In genomic region chr13:46621133-46621532, GRCh38 we compare ENCODE assay signal across 23 cellular contexts.
DNase-seq lines count a peak whose midpoint lies in the region; ATAC-seq, FAIRE-seq and TF ChIP-seq lines count a peak whose summit lies in the region.
"Had no signal": no experiment of that assay in that cellular context is flagged by ENCODE, and none has a peak within 500 bp of the region (broad histone marks: within the 10 kb centered on the region; RNA-seq: fewer than 3 reads in every experiment).

No MANE protein-coding gene starts in this region.

- TF ChIP-seq RAD21 in SK-N-SH (IDR thresholded peaks at IDR 0.05; ENCODE audit: low read length) = no peak
- TF ChIP-seq RAD21 in HepG2 (CRISPR knock-in tag; IDR thresholded peaks at IDR 0.05) = no peak

- intact Hi-C loops in uterus (cut with DNase I; ENCODE audit: low total_unique reads) (no loop called here), HepG2 (cut with micrococcal nuclease; ENCODE audit: unreplicated experiment) (no loop called here)

- H3K36me3 ChIP-seq in SK-N-SH (replicated peaks in 1 of 2; ENCODE audit: control insufficient read depth in 1 of 2, insufficient read depth in 2 of 2, low read length in 1 of 2) = no peaks in the 10 kb centered on the region
- H3K36me3 ChIP-seq in hepatocyte (replicated peaks; ENCODE audit: insufficient read depth, low read depth) = no peaks in the 10 kb centered on the region
- no peaks in the 10 kb centered on the region for H3K36me3 ChIP-seq in uterus
- no peaks in the 10 kb centered on the region; a peak in 1 of 5 replicates for H3K36me3 ChIP-seq in HepG2 (replicated peaks in 1 of 2; ENCODE audit: control insufficient read depth in 1 of 2, insufficient read depth in 2 of 2, low read length in 2 of 2)
- H3K36me3 ChIP-seq: neural progenitor cell had no signal

- H2AFZ ChIP-seq in SK-N-SH (ENCODE audit: low read depth) (no peak overlapping the region), hepatocyte (no peak overlapping the region), HepG2 (ENCODE audit: low read length) (no peak overlapping the region)
- H2AFZ ChIP-seq: neural progenitor cell had no signal

- TF ChIP-seq CTCF in SK-N-SH (IDR thresholded peaks at IDR 0.05) = no peak
- no peak for TF ChIP-seq CTCF in hepatocyte (IDR thresholded peaks at IDR 0.05; ENCODE audit: poor library complexity)
- no peak for TF ChIP-seq CTCF in uterus (IDR thresholded peaks at IDR 0.05)
- TF ChIP-seq CTCF in HepG2 (CRISPR knock-in tag; IDR thresholded peaks at IDR 0.05) = no peak

- H3F3A ChIP-seq in SK-N-SH (replicated peaks; ENCODE audit: insufficient read depth) = no peaks in the 10 kb centered on the region

- H3K9me2 ChIP-seq in SK-N-SH (no peaks in the 10 kb centered on the region), hepatocyte (replicated peaks; ENCODE audit: insufficient read depth) (no peaks in the 10 kb centered on the region)

- no peak overlapping the region for H3K9ac ChIP-seq in SK-N-SH
- no peak overlapping the region; the same call in 1 of the 2 replicates for H3K9ac ChIP-seq in HepG2 (ENCODE audit: insufficient read depth, low read depth, low read length)
- H3K9ac ChIP-seq: neural progenitor cell had no signal

- POLR2A ChIA-PET in SK-N-SH (lab: Yijun Ruan, JAX) (interaction anchor here (1.2 kb wide), 1 partner anchor 69 kb away, joined by 3 read pairs; no protein-coding TSS in a partner anchor), HepG2 (lab: Yijun Ruan, JAX) (no interaction called here)

- no peak overlapping the region for H3K4me3 ChIP-seq in SK-N-SH (ENCODE audit: low read depth in 2 of 2, low read length in 1 of 2)
- no peak overlapping the region for H3K4me3 ChIP-seq in hepatocyte
- H3K4me3 ChIP-seq in uterus = no peak overlapping the region
- H3K4me3 ChIP-seq in HepG2 (replicated peaks in 1 of 3; ENCODE audit: insufficient read depth in 1 of 3, low read depth in 2 of 3, low read length in 3 of 3) = no peak overlapping the region
- H3K4me3 ChIP-seq: neural progenitor cell had no signal

- H3K27me3 ChIP-seq in SK-N-SH (ENCODE audit: insufficient read depth) (no peaks in the 10 kb centered on the region), hepatocyte (no peaks in the 10 kb centered on the region), uterus (no peaks in the 10 kb centered on the region), HepG2 (ENCODE audit: control insufficient read depth in 1 of 2, insufficient read depth in 2 of 2, low read length in 2 of 2) (no peaks in the 10 kb centered on the region)
- H3K27me3 ChIP-seq: neural progenitor cell had no signal

- H4K20me1 ChIP-seq in SK-N-SH (ENCODE audit: insufficient read depth) (peaks cover 42% of the 10 kb centered on the region), hepatocyte (ENCODE audit: insufficient read depth, poor library complexity, severe bottlenecking) (peaks cover 9% of the 10 kb centered on the region), HepG2 (ENCODE audit: insufficient read depth, low read length) (0 out of 2 replicates have a peak, but pooled peaks cover 4% of the 10 kb centered on the region)

- CTCF ChIA-PET in SK-N-SH (lab: Yijun Ruan, JAX) = interaction anchor here (0.8 to 2.2 kb wide), 9 partner anchors 12 to 100 kb away, joined by 3 to 11 read pairs (median 3); no protein-coding TSS in a partner anchor
- CTCF ChIA-PET in HepG2 (lab: Yijun Ruan, JAX; ENCODE audit: low intra/inter-chr PET ratio, low total read pairs) = no interaction called here

- peak; percentile 11 for DNase-seq in DMS 273 (lab: John Stamatoyannopoulos, UW; ENCODE audit: unreplicated experiment)
- no peak for DNase-seq in DMS 273 treated with DMSO at 0.1 percent for 48 hours (lab: John Stamatoyannopoulos, UW)
- no peak for DNase-seq in SK-N-SH
- no peak for DNase-seq in hepatocyte (ENCODE audit: low spot score)
- DNase-seq in uterus = no peak
- no peak for DNase-seq in HepG2 (ENCODE audit: low spot score)
- no peak for DNase-seq in iPS-NIHi7 (ENCODE audit: extremely low spot score)
- DNase-seq: activated CD4-positive, alpha-beta T cell treated with anti-CD3 and anti-CD28 coated beads for 4 hours; activated naive CD4-positive, alpha-beta T cell treated with anti-CD3 and anti-CD28 coated beads, Interleukin-2, amount 50 U/mL, for 16 hours; anterior cingulate cortex; Caco-2; central memory CD4-positive, alpha-beta T cell; EL; H9; NCI-H2107; stimulated activated CD4-positive, alpha-beta T cell treated with anti-CD3 and anti-CD28 coated beads, Interleukin-2, amount 100 ng/mL, for 48 hours; stimulated activated naive B cell treated with anti-CD40 and anti-IgM and Interleukin-4, amounts not matched to agents 10 μg/mL and 1 μg/mL and 100 μg/mL, for 72 hours had no signal

- 98% methylated on average over 2 of the region's 2 CpGs for WGBS in SK-N-SH (ENCODE audit: low lambda C conversion rate)
- 90% methylated on average over 2 of the region's 2 CpGs for WGBS in hepatocyte (ENCODE audit: low lambda C conversion rate, missing lambda C conversion rate)
- WGBS in HepG2 (ENCODE audit: low lambda C conversion rate) = 100% methylated on average over 2 of the region's 2 CpGs

- H3K27ac ChIP-seq in SK-N-SH (ENCODE audit: low read depth in 2 of 2, low read length in 1 of 2) = peak overlapping the region; percentile 5 to 97; a peak in 2 of 4 replicates
- H3K27ac ChIP-seq in hepatocyte = no peak overlapping the region
- peak overlapping the region; percentile 6 to 23 for H3K27ac ChIP-seq in uterus
- H3K27ac ChIP-seq in HepG2 (ENCODE audit: extremely low read length, insufficient read depth, low read length) = no peak overlapping the region
- H3K27ac ChIP-seq: 22Rv1, epithelial cell of prostate, HL-60, neural progenitor cell had no signal

- no peak for TF ChIP-seq POLR2A in uterus (IDR thresholded peaks at IDR 0.05)
- TF ChIP-seq POLR2A in HepG2 (IDR thresholded peaks at IDR 0.05; ENCODE audit: insufficient read depth in 1 of 2, low read depth in 2 of 2, low read length in 2 of 2) = no peak

- no TSS peak for BruUV-seq in HepG2 (replicated peaks; lab: Mats Ljungman, UMichigan)

- no peak for TF ChIP-seq EP300 in SK-N-SH (IDR thresholded peaks at IDR 0.05; ENCODE audit: borderline replicate concordance in 1 of 2, low read depth in 1 of 2, low read length in 1 of 2)
- TF ChIP-seq EP300 in HepG2 (IDR thresholded peaks at IDR 0.05; ENCODE audit: low read depth in 2 of 2, low read length in 2 of 2) = no peak
- TF ChIP-seq EP300 in HepG2 (CRISPR knock-in tag; IDR thresholded peaks at IDR 0.05; ENCODE audit: borderline replicate concordance) = no peak

- H3K79me2 ChIP-seq in SK-N-SH (ENCODE audit: insufficient read depth) = peaks cover 98% of the 10 kb centered on the region
- H3K79me2 ChIP-seq in hepatocyte = peaks cover 86% of the 10 kb centered on the region
- peaks cover 69% of the 10 kb centered on the region for H3K79me2 ChIP-seq in HepG2 (ENCODE audit: insufficient read depth, low read length)

- H3K4me1 ChIP-seq in SK-N-SH (ENCODE audit: control insufficient read depth in 1 of 2, insufficient read depth in 2 of 2, low read depth in 1 of 2, low read length in 1 of 2) = peaks cover 32 to 46% of the 10 kb centered on the region in 2 experiments; a peak in 3 of 4 replicates
- H3K4me1 ChIP-seq in hepatocyte (ENCODE audit: insufficient read depth) = peaks cover 47% of the 10 kb centered on the region
- peaks cover 5 to 9% of the 10 kb centered on the region in 2 donors for H3K4me1 ChIP-seq in uterus
- H3K4me1 ChIP-seq in HepG2 (ENCODE audit: insufficient read depth, low read length) = peaks cover 40% of the 10 kb centered on the region

- FAIRE-seq in HepG2 (lab: Jason Lieb, UNC) = no peak
- FAIRE-seq: islet of Langerhans had no signal

- in situ Hi-C loops in HepG2 (cut with HindIII; ENCODE audit: extremely low pct_ligation_motif_present, low pct_unique_long_range_greater_than_20kb) = no loop called here

- ATAC-seq in HepG2 = no peak
- ATAC-seq in GM21381 (IDR thresholded peaks at IDR 0.05; ENCODE audit: unreplicated experiment) = no peak

- H3K4me2 ChIP-seq in SK-N-SH = peak overlapping the region; percentile 46
- H3K4me2 ChIP-seq in hepatocyte = peak overlapping the region; percentile 60
- H3K4me2 ChIP-seq in HepG2 (ENCODE audit: low read depth, low read length) = no peak overlapping the region
- H3K4me2 ChIP-seq: neural progenitor cell had no signal

- no peaks in the 10 kb centered on the region for H3K9me3 ChIP-seq in SK-N-SH
- H3K9me3 ChIP-seq in hepatocyte (ENCODE audit: low read depth) = no peaks in the 10 kb centered on the region
- H3K9me3 ChIP-seq in uterus = no peaks in the 10 kb centered on the region
- H3K9me3 ChIP-seq in HepG2 (ENCODE audit: low read length) = no peaks in the 10 kb centered on the region
- H3K9me3 ChIP-seq: Caco-2 had no signal

TF ChIP-seq in SK-N-SH, 30 proteins besides CTCF, POLR2A, EP300 and RAD21 (continues in another document):
- TF ChIP-seq ELF1 (IDR thresholded peaks at IDR 0.05) (no peak), RCOR1 (IDR thresholded peaks at IDR 0.05; ENCODE audit: low read length) (no peak)

TF ChIP-seq in HepG2, 621 proteins besides CTCF, POLR2A, EP300 and RAD21 (continues in another document):
- no peak for TF ChIP-seq STAT6 (CRISPR knock-in tag; IDR thresholded peaks at IDR 0.05; ENCODE audit: borderline replicate concordance)
- no peak for TF ChIP-seq KDM2A (CRISPR knock-in tag; IDR thresholded peaks at IDR 0.05; ENCODE audit: borderline replicate concordance, low read depth)
- no peak for TF ChIP-seq AGO2 (optimal IDR thresholded peaks at IDR 0.05; ENCODE audit: low read depth, low read length)
- no peak for TF ChIP-seq THYN1 (CRISPR knock-in tag; IDR thresholded peaks at IDR 0.05; ENCODE audit: borderline replicate concordance, low read depth)
- no peak for TF ChIP-seq ZNF879 (CRISPR knock-in tag; IDR thresholded peaks at IDR 0.05)

Comparison
In these comparisons a context has a peak if more than half of its experiments do, and no peak if none do; other contexts are left out.
1. H3K27ac ChIP-seq: peak in SK-N-SH (2 of 2) and uterus (2 of 2); none in hepatocyte (single experiment) and HepG2 (single experiment).